In the genomic region with DNA sequence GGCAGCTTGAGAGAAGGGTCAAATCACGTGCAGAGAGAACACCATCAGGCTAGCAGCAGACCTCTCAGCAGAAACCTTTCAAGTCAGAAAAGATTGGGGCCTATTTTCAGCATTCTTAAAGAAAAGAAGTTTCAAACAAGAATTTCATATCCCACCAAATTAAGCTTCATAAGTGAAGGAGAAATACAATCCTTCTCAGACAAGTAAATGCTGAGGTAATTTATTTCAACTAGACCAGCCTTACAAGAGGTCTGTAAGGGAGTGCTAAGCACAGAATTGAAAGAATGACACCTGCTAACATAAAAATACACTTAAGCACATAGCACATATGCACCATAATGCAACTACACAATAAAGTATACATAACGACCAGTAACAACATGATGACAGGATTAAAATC, we compare ENCODE assay signal across 8 cellular contexts.
"Had no signal": no experiment of that assay in that cellular context is flagged by ENCODE, and none has a peak within 500 bp of the region (broad histone marks: within the 10 kb centered on the region; RNA-seq: fewer than 3 reads in every experiment).

No MANE protein-coding gene starts in this region.

- H3K4me3 ChIP-seq: GM12878 had no signal

- DNase-seq: GDM1, GF-D8 had no signal

- ATAC-seq: GM12878 had no signal

- FAIRE-seq: G401.6, GM12878, GM12891, GM12892, GM18507, GM19239 had no signal
